2 cellular contexts compared by ENCODE assay signal in the genomic region with DNA sequence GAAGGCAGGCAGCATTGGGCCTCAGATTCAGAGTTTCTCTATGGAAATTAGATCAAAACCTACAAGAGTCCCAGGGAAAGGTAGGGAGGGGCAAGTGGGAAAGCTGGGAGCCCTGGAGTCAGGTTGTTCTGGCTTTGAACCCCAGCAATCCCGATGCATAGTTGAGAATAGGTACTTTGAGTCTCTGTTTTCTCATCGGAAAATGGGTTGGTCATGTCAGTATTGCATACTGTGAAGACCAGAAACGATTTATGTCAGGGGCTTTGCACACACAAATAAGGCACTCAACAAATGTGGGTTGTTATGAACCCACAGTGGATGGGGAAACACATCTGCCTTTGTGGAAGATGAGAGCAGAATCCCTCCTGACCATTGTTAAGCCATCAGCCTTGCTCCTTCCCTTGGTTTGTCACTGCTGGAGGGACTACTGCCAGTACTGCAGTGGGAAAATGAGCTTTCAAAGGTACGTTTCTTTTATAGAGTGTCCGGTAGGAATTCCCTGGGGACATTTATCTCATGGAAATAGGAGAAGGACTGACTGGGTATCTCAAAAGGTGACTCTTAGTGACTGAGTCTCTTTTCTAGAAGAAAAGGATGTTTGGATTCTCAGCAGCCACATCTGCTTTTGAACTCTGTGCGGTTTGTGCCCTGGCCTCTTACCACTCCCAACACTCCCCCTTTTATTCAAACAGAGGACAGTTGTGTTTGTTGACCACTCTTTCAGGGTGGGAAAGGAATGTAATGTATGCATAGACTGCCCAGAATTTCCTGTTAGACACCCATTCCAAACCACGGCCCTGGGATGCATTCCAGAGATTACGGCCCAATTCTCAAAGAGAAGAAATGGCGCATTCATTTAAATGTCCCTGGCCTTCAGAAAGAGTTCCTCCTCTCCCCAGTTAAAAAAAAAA.
TF ChIP-seq lines count a peak whose summit lies in the region.

No MANE protein-coding gene starts in this region.

TF ChIP-seq in Ishikawa, 13 proteins besides CTCF, POLR2A, EP300 and RAD21:
- TF ChIP-seq FOXM1 (IDR thresholded peaks at IDR 0.05; ENCODE audit: borderline replicate concordance, low read depth) = no peak
- TF ChIP-seq, protein P1, sequence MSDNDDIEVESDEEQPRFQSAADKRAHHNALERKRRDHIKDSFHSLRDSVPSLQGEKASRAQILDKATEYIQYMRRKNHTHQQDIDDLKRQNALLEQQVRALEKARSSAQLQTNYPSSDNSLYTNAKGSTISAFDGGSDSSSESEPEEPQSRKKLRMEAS (IDR thresholded peaks at IDR 0.05) = no peak
- TF ChIP-seq TCF12 (IDR thresholded peaks at IDR 0.05; ENCODE audit: low read depth) = no peak
- TF ChIP-seq ZBTB7A (IDR thresholded peaks at IDR 0.05; ENCODE audit: low read depth) = no peak
- TF ChIP-seq CREB1 (IDR thresholded peaks at IDR 0.05; ENCODE audit: low read depth) = no peak
- TF ChIP-seq TEAD4 (IDR thresholded peaks at IDR 0.05) = peak; percentile 82

TF ChIP-seq in HepG2, 621 proteins besides CTCF, POLR2A, EP300 and RAD21 (continues in another document):
- no peak for TF ChIP-seq HNRNPH1 (optimal IDR thresholded peaks at IDR 0.05; ENCODE audit: low read depth, low read length)
- TF ChIP-seq ETV5 (CRISPR knock-in tag; IDR thresholded peaks at IDR 0.05; ENCODE audit: borderline replicate concordance) = peak; percentile 96
- TF ChIP-seq, protein P2, sequence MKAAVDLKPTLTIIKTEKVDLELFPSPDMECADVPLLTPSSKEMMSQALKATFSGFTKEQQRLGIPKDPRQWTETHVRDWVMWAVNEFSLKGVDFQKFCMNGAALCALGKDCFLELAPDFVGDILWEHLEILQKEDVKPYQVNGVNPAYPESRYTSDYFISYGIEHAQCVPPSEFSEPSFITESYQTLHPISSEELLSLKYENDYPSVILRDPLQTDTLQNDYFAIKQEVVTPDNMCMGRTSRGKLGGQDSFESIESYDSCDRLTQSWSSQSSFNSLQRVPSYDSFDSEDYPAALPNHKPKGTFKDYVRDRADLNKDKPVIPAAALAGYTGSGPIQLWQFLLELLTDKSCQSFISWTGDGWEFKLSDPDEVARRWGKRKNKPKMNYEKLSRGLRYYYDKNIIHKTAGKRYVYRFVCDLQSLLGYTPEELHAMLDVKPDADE (CRISPR knock-in tag; IDR thresholded peaks at IDR 0.05) = no peak
- TF ChIP-seq KLF15 (CRISPR knock-in tag; IDR thresholded peaks at IDR 0.05; ENCODE audit: borderline replicate concordance) = no peak; the same call in 1 of the 2 replicates
- no peak for TF ChIP-seq HHEX (CRISPR knock-in tag; IDR thresholded peaks at IDR 0.05)
- no peak for TF ChIP-seq MIXL1 (CRISPR knock-in tag; IDR thresholded peaks at IDR 0.05)
- no peak; the same call in 1 of the 2 replicates for TF ChIP-seq SIX4 (CRISPR knock-in tag; IDR thresholded peaks at IDR 0.05)
- TF ChIP-seq GPN1 (CRISPR knock-in tag; IDR thresholded peaks at IDR 0.05; ENCODE audit: borderline replicate concordance) = no peak
- no peak; the same call in 1 of the 2 replicates for TF ChIP-seq ZSCAN21 (CRISPR knock-in tag; IDR thresholded peaks at IDR 0.05; ENCODE audit: borderline replicate concordance)
- TF ChIP-seq, protein P3, sequence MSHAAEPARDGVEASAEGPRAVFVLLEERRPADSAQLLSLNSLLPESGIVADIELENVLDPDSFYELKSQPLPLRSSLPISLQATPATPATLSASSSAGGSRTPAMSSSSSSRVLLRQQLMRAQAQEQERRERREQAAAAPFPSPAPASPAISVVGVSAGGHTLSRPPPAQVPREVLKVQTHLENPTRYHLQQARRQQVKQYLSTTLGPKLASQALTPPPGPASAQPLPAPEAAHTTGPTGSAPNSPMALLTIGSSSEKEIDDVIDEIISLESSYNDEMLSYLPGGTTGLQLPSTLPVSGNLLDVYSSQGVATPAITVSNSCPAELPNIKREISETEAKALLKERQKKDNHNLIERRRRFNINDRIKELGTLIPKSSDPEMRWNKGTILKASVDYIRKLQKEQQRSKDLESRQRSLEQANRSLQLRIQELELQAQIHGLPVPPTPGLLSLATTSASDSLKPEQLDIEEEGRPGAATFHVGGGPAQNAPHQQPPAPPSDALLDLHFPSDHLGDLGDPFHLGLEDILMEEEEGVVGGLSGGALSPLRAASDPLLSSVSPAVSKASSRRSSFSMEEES (CRISPR knock-in tag; IDR thresholded peaks at IDR 0.05) = peak; percentile 53; the same call in 1 of the 2 replicates
- no peak; the same call in 1 of the 2 replicates for TF ChIP-seq POLR2AphosphoS5 (IDR thresholded peaks at IDR 0.05; ENCODE audit: low read depth, low read length)
- no peak for TF ChIP-seq KDM4B (CRISPR knock-in tag; IDR thresholded peaks at IDR 0.05)
- TF ChIP-seq CC2D1A (CRISPR knock-in tag; IDR thresholded peaks at IDR 0.05) = no peak
- no peak for TF ChIP-seq MAFF (IDR thresholded peaks at IDR 0.05; ENCODE audit: low read depth, low read length)
- TF ChIP-seq, protein P4, sequence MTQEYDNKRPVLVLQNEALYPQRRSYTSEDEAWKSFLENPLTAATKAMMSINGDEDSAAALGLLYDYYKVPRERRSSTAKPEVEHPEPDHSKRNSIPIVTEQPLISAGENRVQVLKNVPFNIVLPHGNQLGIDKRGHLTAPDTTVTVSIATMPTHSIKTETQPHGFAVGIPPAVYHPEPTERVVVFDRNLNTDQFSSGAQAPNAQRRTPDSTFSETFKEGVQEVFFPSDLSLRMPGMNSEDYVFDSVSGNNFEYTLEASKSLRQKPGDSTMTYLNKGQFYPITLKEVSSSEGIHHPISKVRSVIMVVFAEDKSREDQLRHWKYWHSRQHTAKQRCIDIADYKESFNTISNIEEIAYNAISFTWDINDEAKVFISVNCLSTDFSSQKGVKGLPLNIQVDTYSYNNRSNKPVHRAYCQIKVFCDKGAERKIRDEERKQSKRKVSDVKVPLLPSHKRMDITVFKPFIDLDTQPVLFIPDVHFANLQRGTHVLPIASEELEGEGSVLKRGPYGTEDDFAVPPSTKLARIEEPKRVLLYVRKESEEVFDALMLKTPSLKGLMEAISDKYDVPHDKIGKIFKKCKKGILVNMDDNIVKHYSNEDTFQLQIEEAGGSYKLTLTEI (CRISPR knock-in tag; conservative IDR thresholded peaks at IDR 0.05) = no peak
- TF ChIP-seq, protein P5, sequence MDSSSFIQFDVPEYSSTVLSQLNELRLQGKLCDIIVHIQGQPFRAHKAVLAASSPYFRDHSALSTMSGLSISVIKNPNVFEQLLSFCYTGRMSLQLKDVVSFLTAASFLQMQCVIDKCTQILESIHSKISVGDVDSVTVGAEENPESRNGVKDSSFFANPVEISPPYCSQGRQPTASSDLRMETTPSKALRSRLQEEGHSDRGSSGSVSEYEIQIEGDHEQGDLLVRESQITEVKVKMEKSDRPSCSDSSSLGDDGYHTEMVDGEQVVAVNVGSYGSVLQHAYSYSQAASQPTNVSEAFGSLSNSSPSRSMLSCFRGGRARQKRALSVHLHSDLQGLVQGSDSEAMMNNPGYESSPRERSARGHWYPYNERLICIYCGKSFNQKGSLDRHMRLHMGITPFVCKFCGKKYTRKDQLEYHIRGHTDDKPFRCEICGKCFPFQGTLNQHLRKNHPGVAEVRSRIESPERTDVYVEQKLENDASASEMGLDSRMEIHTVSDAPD (CRISPR knock-in tag; IDR thresholded peaks at IDR 0.05) = no peak
- no peak for TF ChIP-seq NFKBIZ (CRISPR knock-in tag; IDR thresholded peaks at IDR 0.05)
- TF ChIP-seq SSRP1 (CRISPR knock-in tag; IDR thresholded peaks at IDR 0.05) = no peak; the same call in 1 of the 2 replicates
- TF ChIP-seq NFKB2 (CRISPR knock-in tag; IDR thresholded peaks at IDR 0.05; ENCODE audit: borderline replicate concordance) = no peak
- no peak for TF ChIP-seq ATM (IDR thresholded peaks at IDR 0.05; ENCODE audit: borderline replicate concordance)
- TF ChIP-seq ZNF546 (CRISPR knock-in tag; conservative IDR thresholded peaks at IDR 0.05) = 0 out of 2 replicates have a peak, but pooled peaks have one; percentile 54
- TF ChIP-seq ZNF264 (CRISPR knock-in tag; IDR thresholded peaks at IDR 0.05) = no peak
- 0 out of 2 replicates have a peak, but pooled peaks have one; percentile 13 for TF ChIP-seq CCDC6 (CRISPR knock-in tag; IDR thresholded peaks at IDR 0.05)
- peak; percentile 38; the same call in 1 of the 2 replicates for TF ChIP-seq KAT8 (CRISPR knock-in tag; IDR thresholded peaks at IDR 0.05)
- no peak for TF ChIP-seq EED (CRISPR knock-in tag; IDR thresholded peaks at IDR 0.05)
- TF ChIP-seq, protein P6, sequence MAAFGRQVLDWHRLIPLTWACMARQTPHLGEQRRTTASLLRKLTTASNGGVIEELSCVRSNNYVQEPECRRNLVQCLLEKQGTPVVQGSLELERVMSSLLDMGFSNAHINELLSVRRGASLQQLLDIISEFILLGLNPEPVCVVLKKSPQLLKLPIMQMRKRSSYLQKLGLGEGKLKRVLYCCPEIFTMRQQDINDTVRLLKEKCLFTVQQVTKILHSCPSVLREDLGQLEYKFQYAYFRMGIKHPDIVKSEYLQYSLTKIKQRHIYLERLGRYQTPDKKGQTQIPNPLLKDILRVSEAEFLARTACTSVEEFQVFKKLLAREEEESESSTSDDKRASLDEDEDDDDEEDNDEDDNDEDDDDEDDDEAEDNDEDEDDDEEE (CRISPR knock-in tag; IDR thresholded peaks at IDR 0.05) = no peak
- peak; percentile 69 for TF ChIP-seq RARA (CRISPR knock-in tag; IDR thresholded peaks at IDR 0.05)
- TF ChIP-seq ZNF772 (CRISPR knock-in tag; IDR thresholded peaks at IDR 0.05) = no peak; the same call in 1 of the 2 replicates
- TF ChIP-seq CBX2 (IDR thresholded peaks at IDR 0.05; ENCODE audit: low read depth, low read length) = no peak
- no peak for TF ChIP-seq CBX2 (CRISPR knock-in tag; IDR thresholded peaks at IDR 0.05; ENCODE audit: low read depth)
- TF ChIP-seq, protein P7, sequence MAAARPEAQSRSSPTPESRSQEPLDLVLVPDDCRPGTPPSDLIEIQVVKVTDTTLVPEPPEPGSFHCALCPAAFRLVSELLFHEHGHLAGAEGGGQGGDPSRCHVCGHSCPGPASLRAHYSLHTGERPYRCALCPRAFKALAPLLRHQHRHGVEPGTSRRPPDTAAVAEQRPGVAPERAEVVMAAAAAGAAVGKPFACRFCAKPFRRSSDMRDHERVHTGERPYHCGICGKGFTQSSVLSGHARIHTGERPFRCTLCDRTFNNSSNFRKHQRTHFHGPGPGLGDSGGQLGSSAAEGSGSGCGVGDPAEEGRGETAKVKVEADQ (CRISPR knock-in tag; IDR thresholded peaks at IDR 0.05; ENCODE audit: borderline replicate concordance) = no peak
- peak; percentile 93 for TF ChIP-seq ZBTB42 (CRISPR knock-in tag; IDR thresholded peaks at IDR 0.05)
- no peak for TF ChIP-seq EEA1 (CRISPR knock-in tag; IDR thresholded peaks at IDR 0.05; ENCODE audit: borderline replicate concordance)
- TF ChIP-seq, protein P8, sequence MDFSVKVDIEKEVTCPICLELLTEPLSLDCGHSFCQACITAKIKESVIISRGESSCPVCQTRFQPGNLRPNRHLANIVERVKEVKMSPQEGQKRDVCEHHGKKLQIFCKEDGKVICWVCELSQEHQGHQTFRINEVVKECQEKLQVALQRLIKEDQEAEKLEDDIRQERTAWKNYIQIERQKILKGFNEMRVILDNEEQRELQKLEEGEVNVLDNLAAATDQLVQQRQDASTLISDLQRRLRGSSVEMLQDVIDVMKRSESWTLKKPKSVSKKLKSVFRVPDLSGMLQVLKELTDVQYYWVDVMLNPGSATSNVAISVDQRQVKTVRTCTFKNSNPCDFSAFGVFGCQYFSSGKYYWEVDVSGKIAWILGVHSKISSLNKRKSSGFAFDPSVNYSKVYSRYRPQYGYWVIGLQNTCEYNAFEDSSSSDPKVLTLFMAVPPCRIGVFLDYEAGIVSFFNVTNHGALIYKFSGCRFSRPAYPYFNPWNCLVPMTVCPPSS (IDR thresholded peaks at IDR 0.05) = no peak
- TF ChIP-seq, protein P9, sequence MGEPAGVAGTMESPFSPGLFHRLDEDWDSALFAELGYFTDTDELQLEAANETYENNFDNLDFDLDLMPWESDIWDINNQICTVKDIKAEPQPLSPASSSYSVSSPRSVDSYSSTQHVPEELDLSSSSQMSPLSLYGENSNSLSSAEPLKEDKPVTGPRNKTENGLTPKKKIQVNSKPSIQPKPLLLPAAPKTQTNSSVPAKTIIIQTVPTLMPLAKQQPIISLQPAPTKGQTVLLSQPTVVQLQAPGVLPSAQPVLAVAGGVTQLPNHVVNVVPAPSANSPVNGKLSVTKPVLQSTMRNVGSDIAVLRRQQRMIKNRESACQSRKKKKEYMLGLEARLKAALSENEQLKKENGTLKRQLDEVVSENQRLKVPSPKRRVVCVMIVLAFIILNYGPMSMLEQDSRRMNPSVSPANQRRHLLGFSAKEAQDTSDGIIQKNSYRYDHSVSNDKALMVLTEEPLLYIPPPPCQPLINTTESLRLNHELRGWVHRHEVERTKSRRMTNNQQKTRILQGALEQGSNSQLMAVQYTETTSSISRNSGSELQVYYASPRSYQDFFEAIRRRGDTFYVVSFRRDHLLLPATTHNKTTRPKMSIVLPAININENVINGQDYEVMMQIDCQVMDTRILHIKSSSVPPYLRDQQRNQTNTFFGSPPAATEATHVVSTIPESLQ (CRISPR knock-in tag; conservative IDR thresholded peaks at IDR 0.05) = no peak
- TF ChIP-seq IRF2 (CRISPR knock-in tag; IDR thresholded peaks at IDR 0.05) = peak; percentile 63; the same call in 1 of the 2 replicates
- TF ChIP-seq KLF16 (CRISPR knock-in tag; IDR thresholded peaks at IDR 0.05) = peak in 1 of 2 experiments; percentile 16; a peak in 1 of 4 replicates
- TF ChIP-seq, protein P10, sequence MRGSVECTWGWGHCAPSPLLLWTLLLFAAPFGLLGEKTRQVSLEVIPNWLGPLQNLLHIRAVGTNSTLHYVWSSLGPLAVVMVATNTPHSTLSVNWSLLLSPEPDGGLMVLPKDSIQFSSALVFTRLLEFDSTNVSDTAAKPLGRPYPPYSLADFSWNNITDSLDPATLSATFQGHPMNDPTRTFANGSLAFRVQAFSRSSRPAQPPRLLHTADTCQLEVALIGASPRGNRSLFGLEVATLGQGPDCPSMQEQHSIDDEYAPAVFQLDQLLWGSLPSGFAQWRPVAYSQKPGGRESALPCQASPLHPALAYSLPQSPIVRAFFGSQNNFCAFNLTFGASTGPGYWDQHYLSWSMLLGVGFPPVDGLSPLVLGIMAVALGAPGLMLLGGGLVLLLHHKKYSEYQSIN (CRISPR knock-in tag; IDR thresholded peaks at IDR 0.05; ENCODE audit: borderline replicate concordance) = no peak
- TF ChIP-seq, protein P11, sequence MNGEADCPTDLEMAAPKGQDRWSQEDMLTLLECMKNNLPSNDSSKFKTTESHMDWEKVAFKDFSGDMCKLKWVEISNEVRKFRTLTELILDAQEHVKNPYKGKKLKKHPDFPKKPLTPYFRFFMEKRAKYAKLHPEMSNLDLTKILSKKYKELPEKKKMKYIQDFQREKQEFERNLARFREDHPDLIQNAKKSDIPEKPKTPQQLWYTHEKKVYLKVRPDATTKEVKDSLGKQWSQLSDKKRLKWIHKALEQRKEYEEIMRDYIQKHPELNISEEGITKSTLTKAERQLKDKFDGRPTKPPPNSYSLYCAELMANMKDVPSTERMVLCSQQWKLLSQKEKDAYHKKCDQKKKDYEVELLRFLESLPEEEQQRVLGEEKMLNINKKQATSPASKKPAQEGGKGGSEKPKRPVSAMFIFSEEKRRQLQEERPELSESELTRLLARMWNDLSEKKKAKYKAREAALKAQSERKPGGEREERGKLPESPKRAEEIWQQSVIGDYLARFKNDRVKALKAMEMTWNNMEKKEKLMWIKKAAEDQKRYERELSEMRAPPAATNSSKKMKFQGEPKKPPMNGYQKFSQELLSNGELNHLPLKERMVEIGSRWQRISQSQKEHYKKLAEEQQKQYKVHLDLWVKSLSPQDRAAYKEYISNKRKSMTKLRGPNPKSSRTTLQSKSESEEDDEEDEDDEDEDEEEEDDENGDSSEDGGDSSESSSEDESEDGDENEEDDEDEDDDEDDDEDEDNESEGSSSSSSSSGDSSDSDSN (CRISPR knock-in tag; IDR thresholded peaks at IDR 0.05) = no peak
